ENCODE assay signal across 8 cellular contexts in the genomic region with DNA sequence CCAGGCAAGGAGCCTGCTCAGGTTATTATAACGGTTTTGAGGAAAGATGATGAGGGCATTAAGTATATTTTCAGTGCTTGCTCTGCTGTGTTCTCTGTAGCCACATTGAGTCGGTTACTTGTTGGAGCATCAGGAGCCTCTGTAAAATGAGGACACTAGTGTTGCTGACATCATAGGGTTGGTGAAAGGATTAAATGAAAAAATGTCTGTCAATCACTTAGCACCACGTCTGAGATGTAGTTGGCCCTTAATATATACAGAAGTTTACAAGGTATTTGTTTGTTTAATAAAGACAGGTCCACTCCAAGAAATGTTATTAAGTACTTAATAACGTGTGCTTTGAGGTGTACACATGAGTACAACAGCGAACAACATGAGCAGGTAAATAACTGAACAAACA. TPM values are rescaled to one million over a fixed set of nuclear protein-coding genes. Genes with fewer than 3 reads are reported as not detected.
DNase-seq lines count a peak whose midpoint lies in the region; ATAC-seq and TF ChIP-seq lines count a peak whose summit lies in the region.

No MANE protein-coding gene starts in this region.

- H2AFZ ChIP-seq in neural cell (ENCODE audit: low read depth, low read length) = peak overlapping the region; percentile 32

- peaks cover 12 to 19% (median 16%) of the 10 kb centered on the region in 10 experiments for H3K4me1 ChIP-seq in BLaER1 treated with 17β-estradiol and CSF1 and Interleukin-3, amounts not matched to agents 10 nM and 100 nM

- H3K9me3 ChIP-seq in BLaER1 treated with 17β-estradiol and CSF1 and Interleukin-3, amounts not matched to agents 10 nM and 100 nM (replicated peaks in 1 of 11) = 0 out of 22 replicates have a peak, but pooled peaks cover 0 to 2% (median 0%) of the 10 kb centered on the region in 11 experiments
- H3K9me3 ChIP-seq in neural cell (ENCODE audit: low read length) = no peaks in the 10 kb centered on the region

- no peaks in the 10 kb centered on the region for H3K27me3 ChIP-seq in BLaER1 treated with 17β-estradiol and CSF1 and Interleukin-3, amounts not matched to agents 10 nM and 100 nM
- H3K27me3 ChIP-seq in neural cell (ENCODE audit: insufficient read depth, low read depth, low read length) = no peaks in the 10 kb centered on the region

- peak overlapping the region; percentile 56 to 94 (median 77); a peak in 21 of 22 replicates for H3K4me2 ChIP-seq in BLaER1 treated with 17β-estradiol and CSF1 and Interleukin-3, amounts not matched to agents 10 nM and 100 nM
- H3K4me2 ChIP-seq in neural cell (ENCODE audit: low read length) = peak overlapping the region; percentile 59

- TF ChIP-seq EP300 in neural cell (conservative IDR thresholded peaks at IDR 0.05; ENCODE audit: poor library complexity, severe bottlenecking) = no peak

- H4K20me1 ChIP-seq in BLaER1 treated with 17β-estradiol and CSF1 and Interleukin-3, amounts not matched to agents 10 nM and 100 nM = peaks cover 0 to 8% (median 0%) of the 10 kb centered on the region in 11 experiments; a peak in 3 of 22 replicates
- no peaks in the 10 kb centered on the region for H4K20me1 ChIP-seq in neural cell (ENCODE audit: insufficient read depth)

- H3K9ac ChIP-seq in BLaER1 treated with 17β-estradiol and CSF1 and Interleukin-3, amounts not matched to agents 10 nM and 100 nM = peak overlapping the region in 9 of 11 experiments; percentile 75 to 93 (median 87); a peak in 10 of 22 replicates
- peak overlapping the region; percentile 25 for H3K9ac ChIP-seq in neural cell (ENCODE audit: low read length)

- ATAC-seq in esophagus mucosa = no peak

- no peaks in the 10 kb centered on the region for H3F3A ChIP-seq in neural cell (ENCODE audit: insufficient read depth, low read length, poor library complexity, severe bottlenecking)

- TF ChIP-seq RAD21 in neural cell (conservative IDR thresholded peaks at IDR 0.05) = no peak

- DNase-seq in LoVo (ENCODE audit: low spot score) (peak; percentile 3), dermis blood vessel endothelial cell (peak; percentile 4), substantia nigra (lab: John Stamatoyannopoulos, UW) (no peak), NCI-H2029 (lab: John Stamatoyannopoulos, UW) (no peak)
- DNase-seq in activated CD8-positive, alpha-beta memory T cell treated with anti-CD3 and anti-CD28 coated beads, Interleukin-2, amount 50 U/mL, for 4 hours = no peak

- H3K9me2 ChIP-seq in neural cell (ENCODE audit: insufficient read depth, low read length) = no peaks in the 10 kb centered on the region

- H3K27ac ChIP-seq in BLaER1 treated with 17β-estradiol and CSF1 and Interleukin-3, amounts not matched to agents 10 nM and 100 nM = peak overlapping the region in 6 of 11 experiments; percentile 81 to 91 (median 88); a peak in 7 of 22 replicates
- H3K27ac ChIP-seq in neural cell (ENCODE audit: low read length) = no peak overlapping the region
- H3K27ac ChIP-seq in substantia nigra (ENCODE audit: low read depth, low read length, poor library complexity, severe bottlenecking) = no peak overlapping the region

- H3K79me2 ChIP-seq in neural cell (replicated peaks; ENCODE audit: insufficient read depth, low read length) = no peaks in the 10 kb centered on the region

- no peak for TF ChIP-seq CTCF in neural cell (IDR thresholded peaks at IDR 0.05; ENCODE audit: poor library complexity, severe bottlenecking)

- H3K4me3 ChIP-seq in BLaER1 treated with 17β-estradiol and CSF1 and Interleukin-3, amounts not matched to agents 10 nM and 100 nM = peak overlapping the region; percentile 71 to 92 (median 84)
- peak overlapping the region; percentile 80 for H3K4me3 ChIP-seq in neural cell (ENCODE audit: low read length)

- H3K36me3 ChIP-seq in BLaER1 treated with 17β-estradiol and CSF1 and Interleukin-3, amounts not matched to agents 10 nM and 100 nM = peaks cover 0 to 27% (median 19%) of the 10 kb centered on the region in 11 experiments; a peak in 15 of 22 replicates
- no peaks in the 10 kb centered on the region for H3K36me3 ChIP-seq in neural cell (ENCODE audit: insufficient read depth, low read length)

TF ChIP-seq in neural cell, 6 proteins besides CTCF, POLR2A, EP300 and RAD21:
- TF ChIP-seq POLR2AphosphoS5 (IDR thresholded peaks at IDR 0.05) = no peak
- no peak for TF ChIP-seq SMC3 (conservative IDR thresholded peaks at IDR 0.05; ENCODE audit: poor library complexity)
- TF ChIP-seq MXI1 (conservative IDR thresholded peaks at IDR 0.05; ENCODE audit: poor library complexity, severe bottlenecking) = no peak
- TF ChIP-seq TAF1 (IDR thresholded peaks at IDR 0.05; ENCODE audit: low read depth) = no peak
- TF ChIP-seq, protein P1, sequence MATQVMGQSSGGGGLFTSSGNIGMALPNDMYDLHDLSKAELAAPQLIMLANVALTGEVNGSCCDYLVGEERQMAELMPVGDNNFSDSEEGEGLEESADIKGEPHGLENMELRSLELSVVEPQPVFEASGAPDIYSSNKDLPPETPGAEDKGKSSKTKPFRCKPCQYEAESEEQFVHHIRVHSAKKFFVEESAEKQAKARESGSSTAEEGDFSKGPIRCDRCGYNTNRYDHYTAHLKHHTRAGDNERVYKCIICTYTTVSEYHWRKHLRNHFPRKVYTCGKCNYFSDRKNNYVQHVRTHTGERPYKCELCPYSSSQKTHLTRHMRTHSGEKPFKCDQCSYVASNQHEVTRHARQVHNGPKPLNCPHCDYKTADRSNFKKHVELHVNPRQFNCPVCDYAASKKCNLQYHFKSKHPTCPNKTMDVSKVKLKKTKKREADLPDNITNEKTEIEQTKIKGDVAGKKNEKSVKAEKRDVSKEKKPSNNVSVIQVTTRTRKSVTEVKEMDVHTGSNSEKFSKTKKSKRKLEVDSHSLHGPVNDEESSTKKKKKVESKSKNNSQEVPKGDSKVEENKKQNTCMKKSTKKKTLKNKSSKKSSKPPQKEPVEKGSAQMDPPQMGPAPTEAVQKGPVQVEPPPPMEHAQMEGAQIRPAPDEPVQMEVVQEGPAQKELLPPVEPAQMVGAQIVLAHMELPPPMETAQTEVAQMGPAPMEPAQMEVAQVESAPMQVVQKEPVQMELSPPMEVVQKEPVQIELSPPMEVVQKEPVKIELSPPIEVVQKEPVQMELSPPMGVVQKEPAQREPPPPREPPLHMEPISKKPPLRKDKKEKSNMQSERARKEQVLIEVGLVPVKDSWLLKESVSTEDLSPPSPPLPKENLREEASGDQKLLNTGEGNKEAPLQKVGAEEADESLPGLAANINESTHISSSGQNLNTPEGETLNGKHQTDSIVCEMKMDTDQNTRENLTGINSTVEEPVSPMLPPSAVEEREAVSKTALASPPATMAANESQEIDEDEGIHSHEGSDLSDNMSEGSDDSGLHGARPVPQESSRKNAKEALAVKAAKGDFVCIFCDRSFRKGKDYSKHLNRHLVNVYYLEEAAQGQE (IDR thresholded peaks at IDR 0.05; ENCODE audit: borderline replicate concordance) = no peak

RNA-seq across cellular contexts. Expression of gene SLC25A26, which starts 0.7 kb away (rescaled TPM):
- 17.5 and 20.8 TPM in 2 replicates for total RNA-seq in dermis blood vessel endothelial cell
- 21.0 and 30.7 TPM in 2 replicates for polyA plus RNA-seq in neural cell
- 10.9 and 14.1 TPM in 2 replicates for polyA minus RNA-seq in neural cell
- 14.4 TPM for total RNA-seq in esophagus mucosa

Comparison
In these comparisons a context has a peak if more than half of its experiments do, and no peak if none do; other contexts are left out.
1. H3K27ac ChIP-seq: peak in BLaER1 treated with 17β-estradiol and CSF1 and Interleukin-3, amounts not matched to agents 10 nM and 100 nM (6 of 11); none in neural cell (single experiment) and substantia nigra (single experiment).
2. DNase-seq: peak in LoVo (single experiment) and dermis blood vessel endothelial cell (single experiment); none in substantia nigra (0 of 49), NCI-H2029 (single experiment) and activated CD8-positive, alpha-beta memory T cell treated with anti-CD3 and anti-CD28 coated beads, Interleukin-2, amount 50 U/mL, for 4 hours (single experiment).